ENCODE assay signal across 8 cellular contexts in genomic region chr7:44573464-44574285, GRCh38. TPM values are rescaled to one million over a fixed set of nuclear protein-coding genes. Genes with fewer than 3 reads are reported as not detected.
DNase-seq lines count a peak whose midpoint lies in the region; ATAC-seq and FAIRE-seq lines count a peak whose summit lies in the region.

DDX56 (minus strand) TSS chr7:44573908; CDS start chr7:44573895, 13 bp downstream.

- H2BK5ac ChIP-seq in mesendoderm (ENCODE audit: low read length) = no peak within 1 kb of the TSS

- DNase-seq in COLO829 (ENCODE audit: low spot score) = peak; percentile 96
- DNase-seq in HTR-8/SVneo (ENCODE audit: insufficient read length, low spot score) = peak; percentile 97
- peak; percentile 88 for DNase-seq in NOMO-1 treated with dmso at 0.1 percent for 144 hours (lab: John Stamatoyannopoulos, UW; ENCODE audit: unreplicated experiment)
- DNase-seq in activated CD8-positive, alpha-beta memory T cell treated with anti-CD3 and anti-CD28 coated beads for 48 hours (ENCODE audit: low read depth in 2 of 3, low spot score in 2 of 3) = peak; percentile 58 to 90 (median 81)
- peak; percentile 95 for DNase-seq in mesendoderm
- DNase-seq in stimulated activated CD8-positive, alpha-beta memory T cell treated with anti-CD3 and anti-CD28 coated beads, Interleukin-15, amount 100 ng/mL, for 1 hour (ENCODE audit: low read depth) = peak; percentile 82

- H3K9ac ChIP-seq in endocrine pancreas (ENCODE audit: control insufficient read depth, insufficient read depth, low read length) = peak within 1 kb of the TSS; percentile 99
- H3K9ac ChIP-seq in mesendoderm (ENCODE audit: low read length) = peak within 1 kb of the TSS; percentile 96

- peak within 1 kb of the TSS; percentile 95 for H3K56ac ChIP-seq in mesendoderm (ENCODE audit: low read length)

- no peak within 1 kb of the TSS for H4K5ac ChIP-seq in mesendoderm (ENCODE audit: low read length)

- peak within 1 kb of the TSS; percentile 60 for H3K4ac ChIP-seq in mesendoderm (ENCODE audit: low read depth, low read length)

- peak within 1 kb of the TSS; percentile 32 for H3K27ac ChIP-seq in mesendoderm (ENCODE audit: low read depth, low read length)

- H3K79me1 ChIP-seq in mesendoderm (ENCODE audit: low read length) = peaks cover 18% of the 10 kb centered on the region

- H3K4me1 ChIP-seq in endocrine pancreas (ENCODE audit: control insufficient read depth, insufficient read depth, low read length) (no peaks in the 10 kb centered on the region), mesendoderm (ENCODE audit: control insufficient read depth, low read depth, low read length) (peaks cover 3% of the 10 kb centered on the region)

- H3K4me3 ChIP-seq in endocrine pancreas (ENCODE audit: control insufficient read depth, insufficient read depth, low read length) = peak within 1 kb of the TSS; percentile 84
- peak within 1 kb of the TSS; percentile 89 for H3K4me3 ChIP-seq in mesendoderm (ENCODE audit: low read length)

- no peaks in the 10 kb centered on the region for H3K9me3 ChIP-seq in endocrine pancreas (ENCODE audit: control insufficient read depth, low read length)

- no CpG with 5 or more reads among the region's 74 CpGs for WGBS in mesendoderm (ENCODE audit: extremely low coverage, insufficient coverage, low lambda C conversion rate)

- H2AK5ac ChIP-seq in mesendoderm (ENCODE audit: low read length) = no peak within 1 kb of the TSS

- peak; percentile 95 for FAIRE-seq in HTR-8/SVneo (lab: Jason Lieb, UNC)

- H3K27me3 ChIP-seq in endocrine pancreas (ENCODE audit: control insufficient read depth, insufficient read depth, low read length) = no peaks in the 10 kb centered on the region
- no peaks in the 10 kb centered on the region for H3K27me3 ChIP-seq in mesendoderm (ENCODE audit: insufficient read depth, low read length, poor library complexity)

- peaks cover 18% of the 10 kb centered on the region for H3K79me2 ChIP-seq in mesendoderm (ENCODE audit: control insufficient read depth, insufficient read depth, low read length)

- H4K8ac ChIP-seq in mesendoderm (ENCODE audit: low read depth, low read length) = no peak within 1 kb of the TSS

- no peak within 1 kb of the TSS for H2BK120ac ChIP-seq in mesendoderm (ENCODE audit: low read depth, low read length)

- no peak within 1 kb of the TSS for H3K18ac ChIP-seq in mesendoderm (ENCODE audit: low read length)

- H3K23ac ChIP-seq in mesendoderm (ENCODE audit: low read length) = no peak within 1 kb of the TSS

- ATAC-seq in GM21367 (IDR thresholded peaks at IDR 0.05; ENCODE audit: unreplicated experiment) = peak; percentile 89

- H3K4me2 ChIP-seq in mesendoderm (ENCODE audit: low read length) = peak within 1 kb of the TSS; percentile 88

- H3K36me3 ChIP-seq in endocrine pancreas (ENCODE audit: control insufficient read depth, insufficient read depth, low read length) (peaks cover 11% of the 10 kb centered on the region), mesendoderm (ENCODE audit: control insufficient read depth, insufficient read depth, low read length) (peaks cover 23% of the 10 kb centered on the region)

- H2BK15ac ChIP-seq in mesendoderm (replicated peaks; ENCODE audit: low read depth) = no peak within 1 kb of the TSS

RNA-seq across cellular contexts. Expression of gene DDX56, which starts in this region (rescaled TPM):
- 79.9 TPM for polyA plus RNA-seq in mesendoderm (2013, experiment 1 of 2)
- 72.0 TPM for polyA plus RNA-seq in mesendoderm (2013, experiment 2 of 2)

Comparison
In these comparisons a context has a peak if more than half of its experiments do, and no peak if none do; other contexts are left out.
1. Peak in every context shown above with its lines: DNase-seq, ATAC-seq, H3K4me3 ChIP-seq and H3K27ac ChIP-seq.